In genomic region chr4:52107336-52107735, GRCh38 we compare ENCODE assay signal across 27 cellular contexts. TPM values are rescaled to one million over a fixed set of nuclear protein-coding genes. Genes with fewer than 3 reads are reported as not detected.
A peak's percentile ranks its signal among the peaks of the same experiment; 100 is the strongest.
DNase-seq lines count a peak whose midpoint lies in the region; ATAC-seq and TF ChIP-seq lines count a peak whose summit lies in the region.
"Had no signal": no experiment of that assay in that cellular context is flagged by ENCODE, and none has a peak within 500 bp of the region (broad histone marks: within the 10 kb centered on the region; RNA-seq: fewer than 3 reads in every experiment).

No MANE protein-coding gene starts in this region.

- no peak overlapping the region for H3K56ac ChIP-seq in mesendoderm (ENCODE audit: low read length)

- H3K79me1 ChIP-seq in mesendoderm (ENCODE audit: low read length) = no peaks in the 10 kb centered on the region

- no peak overlapping the region for H2BK120ac ChIP-seq in mesendoderm (ENCODE audit: low read depth, low read length)

- intact Hi-C loops in PC-3 (cut with micrococcal nuclease) = loop anchor here (10.0 kb wide), 2 partner anchors 267 to 437 kb away; no protein-coding TSS in a partner anchor

- no peaks in the 10 kb centered on the region; the same call in 1 of the 2 replicates for H3K9me2 ChIP-seq in PC-3 (replicated peaks; ENCODE audit: low read length)

- peak overlapping the region; percentile 39 for H3K18ac ChIP-seq in mesendoderm (ENCODE audit: low read length)

- no peak overlapping the region for H4K5ac ChIP-seq in mesendoderm (ENCODE audit: low read length)

- H3K4me2 ChIP-seq in PC-3 (ENCODE audit: low read length) (no peak overlapping the region; the same call in 1 of the 2 replicates), mesendoderm (ENCODE audit: low read length) (no peak overlapping the region)

- H3K4me1 ChIP-seq in PC-3 (ENCODE audit: insufficient read depth, low read length) (peaks cover 32% of the 10 kb centered on the region), mesendoderm (ENCODE audit: control insufficient read depth, low read depth, low read length) (no peaks in the 10 kb centered on the region)
- H3K4me1 ChIP-seq: body of pancreas, heart left ventricle, uterus had no signal

- H2AK5ac ChIP-seq in mesendoderm (ENCODE audit: low read length) = no peak overlapping the region

- peak overlapping the region; percentile 36 for H3K4ac ChIP-seq in mesendoderm (ENCODE audit: low read depth, low read length)

- no peak for TF ChIP-seq CTCF in AG10803 (conservative IDR thresholded peaks at IDR 0.05; ENCODE audit: low read length)
- no peak for TF ChIP-seq CTCF in PC-3 (conservative IDR thresholded peaks at IDR 0.05; ENCODE audit: low read depth, low read length)
- no peak for TF ChIP-seq CTCF in fibroblast of mammary gland (conservative IDR thresholded peaks at IDR 0.05; ENCODE audit: control insufficient read depth, insufficient read depth, low read depth, low read length)

- POLR2A ChIA-PET in PC-3 (lab: Charles Lee; ENCODE audit: unreplicated experiment) = interaction anchor here (0.6 kb wide), 1 partner anchor 1803 kb away, joined by 3 read pairs; no protein-coding TSS in a partner anchor

- no peaks in the 10 kb centered on the region for H3K27me3 ChIP-seq in PC-3 (ENCODE audit: low read length)
- H3K27me3 ChIP-seq in mesendoderm (ENCODE audit: insufficient read depth, low read length, poor library complexity) = no peaks in the 10 kb centered on the region
- H3K27me3 ChIP-seq: body of pancreas, heart left ventricle, uterus had no signal

- WGBS in mesendoderm (ENCODE audit: extremely low coverage, insufficient coverage, low lambda C conversion rate) = no CpG with 5 or more reads among the region's 3 CpGs

- H4K8ac ChIP-seq in mesendoderm (ENCODE audit: low read depth, low read length) = no peak overlapping the region

- H3K9ac ChIP-seq in PC-3 (ENCODE audit: low read length) (no peak overlapping the region), mesendoderm (ENCODE audit: low read length) (no peak overlapping the region)

- no peak overlapping the region for H3K27ac ChIP-seq in PC-3 (ENCODE audit: low read length)
- H3K27ac ChIP-seq in mesendoderm (ENCODE audit: low read depth, low read length) = no peak overlapping the region
- H3K27ac ChIP-seq: body of pancreas, heart left ventricle, thoracic aorta, uterus had no signal

- ATAC-seq in PC-3 = no peak
- ATAC-seq: body of pancreas; natural killer cell treated with Interleukin-12 subunit alpha and Interleukin-12 subunit beta and Interleukin-15 and Interleukin-18, amount 100 ng/mL, for 72 hours had no signal

- H2BK15ac ChIP-seq in mesendoderm (replicated peaks; ENCODE audit: low read depth) = no peak overlapping the region

- no peaks in the 10 kb centered on the region for H3K9me3 ChIP-seq in PC-3 (ENCODE audit: low read length)
- H3K9me3 ChIP-seq: body of pancreas, thoracic aorta, uterus had no signal

- H2AFZ ChIP-seq in PC-3 (ENCODE audit: low read length) = no peak overlapping the region

- H3K4me3 ChIP-seq in AG10803 (ENCODE audit: low read length) (no peak overlapping the region), PC-3 (ENCODE audit: low read length) (no peak overlapping the region), fibroblast of mammary gland (ENCODE audit: control insufficient read depth, low read depth, low read length) (no peak overlapping the region), mesendoderm (ENCODE audit: low read length) (no peak overlapping the region)
- H3K4me3 ChIP-seq: body of pancreas, heart left ventricle, thoracic aorta, uterus had no signal

- peak; percentile 52 for DNase-seq in AG10803 (ENCODE audit: low read depth)
- peak; percentile 26 for DNase-seq in PC-3
- DNase-seq in fibroblast of mammary gland (ENCODE audit: low read depth) = peak; percentile 59
- no peak for DNase-seq in mesendoderm
- no peak for DNase-seq in epidermal melanocyte (ENCODE audit: insufficient read length, low spot score)
- no peak for DNase-seq in iPS-NIHi7 (ENCODE audit: extremely low spot score)
- no peak for DNase-seq in NCI-H2227 treated with DMSO at 0.1 percent for 48 hours (lab: John Stamatoyannopoulos, UW)
- DNase-seq in cerebellar nuclear complex (lab: John Stamatoyannopoulos, UW) = no peak
- DNase-seq: activated CD4-positive, alpha-beta T cell treated with anti-CD3 and anti-CD28 coated beads, Interleukin-2, amount 50 U/mL, for 48 hours; activated CD4-positive, CD25-positive, alpha-beta regulatory T cell treated with anti-CD3 and anti-CD28 coated beads, Interleukin-2, amount 50 U/mL, for 72 hours; activated T-cell treated with anti-CD3 and anti-CD28 coated beads, Interleukin-2, amount 50 U/mL, for 48 hours; body of pancreas; Calu3; heart left ventricle; left cardiac atrium; NCI-H1417 treated with DMSO at 0.1 percent for 48 hours; NCI-H2029 treated with DMSO at 0.1 percent for 48 hours; NCI-H226; SIG-M5; stimulated activated CD4-positive, alpha-beta T cell treated with anti-CD3 and anti-CD28 coated beads, Interleukin-1b, Interleukin-23, amount 100 ng/mL, for 48 hours; stimulated activated CD8-positive, alpha-beta memory T cell treated with anti-CD3 and anti-CD28 coated beads, Interleukin-4, amount 100 ng/mL, for 48 hours; uterus had no signal

- H3K23ac ChIP-seq in mesendoderm (ENCODE audit: low read length) = no peak overlapping the region

- H3K36me3 ChIP-seq in PC-3 (ENCODE audit: low read depth, low read length) = no peaks in the 10 kb centered on the region
- H3K36me3 ChIP-seq in mesendoderm (ENCODE audit: control insufficient read depth, insufficient read depth, low read length) = no peaks in the 10 kb centered on the region
- H3K36me3 ChIP-seq: heart left ventricle, thoracic aorta, uterus had no signal

- H3K79me2 ChIP-seq in PC-3 (ENCODE audit: low read length) (no peaks in the 10 kb centered on the region), mesendoderm (ENCODE audit: control insufficient read depth, insufficient read depth, low read length) (no peaks in the 10 kb centered on the region)

- CTCF ChIA-PET in PC-3 (lab: Charles Lee) = no interaction called here

- no peak overlapping the region for H2BK5ac ChIP-seq in mesendoderm (ENCODE audit: low read length)

- no peaks in the 10 kb centered on the region for H4K20me1 ChIP-seq in PC-3 (ENCODE audit: low read length)

- H3F3A ChIP-seq in PC-3 (ENCODE audit: low read length, unreplicated experiment) = no peaks in the 10 kb centered on the region

- BruUV-seq in PC-3 (replicated peaks; lab: Mats Ljungman, UMichigan) = no TSS peak

RNA-seq across cellular contexts. Expression of gene SPATA18, which starts 56.2 kb away (rescaled TPM):
- not detected in 2 replicates for total RNA-seq in PC-3 (2014; rRNA removed)
- 0.60 TPM for polyA plus RNA-seq in mesendoderm (2013, experiment 1 of 2)
- polyA plus RNA-seq in mesendoderm (2013, experiment 2 of 2) = 0.80 TPM
- total RNA-seq: A172; Calu3; H4; LHCN-M2; natural killer cell treated with Interleukin-12 subunit alpha and Interleukin-12 subunit beta and Interleukin-15 and Interleukin-18, amount 100 ng/mL, for 72 hours had no signal

Comparison
In these comparisons a context has a peak if more than half of its experiments do, and no peak if none do; other contexts are left out.
1. DNase-seq: peak in AG10803 (single experiment), PC-3 (single experiment) and fibroblast of mammary gland (single experiment); none in mesendoderm (single experiment), epidermal melanocyte (single experiment), iPS-NIHi7 (single experiment), NCI-H2227 treated with DMSO at 0.1 percent for 48 hours (single experiment) and cerebellar nuclear complex (0 of 2).